Comparison of ENCODE assay signal across 10 cellular contexts in the genomic region with DNA sequence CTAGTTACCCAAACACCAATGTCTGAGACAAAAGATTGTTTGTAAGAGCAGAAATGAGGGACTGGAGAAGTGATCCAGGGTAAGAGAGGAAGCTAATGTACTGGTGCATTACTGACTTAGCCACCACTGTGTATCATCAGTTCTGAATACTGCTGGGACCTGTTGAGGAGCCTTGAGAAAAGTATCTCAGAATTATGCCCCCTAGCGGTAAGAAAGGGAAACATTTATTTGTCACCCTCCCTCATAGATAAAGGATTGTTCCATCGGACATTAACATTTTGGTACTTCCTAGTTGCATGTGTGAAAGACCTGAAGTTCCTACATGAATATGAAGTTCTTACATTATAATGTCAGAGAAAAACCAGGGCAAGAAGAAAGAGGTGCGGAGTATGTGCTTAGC.
DNase-seq lines count a peak whose midpoint lies in the region; ATAC-seq, FAIRE-seq and TF ChIP-seq lines count a peak whose summit lies in the region.
"Had no signal": no experiment of that assay in that cellular context is flagged by ENCODE, and none has a peak within 500 bp of the region (broad histone marks: within the 10 kb centered on the region; RNA-seq: fewer than 3 reads in every experiment).

No MANE protein-coding gene starts in this region.

- no peak overlapping the region for H3K4me3 ChIP-seq in pancreas

- H3K27me3 ChIP-seq in pancreas: no peaks in the 10 kb centered on the region

- peak; percentile 72 for ATAC-seq in HG03354 (IDR thresholded peaks at IDR 0.05; ENCODE audit: poor library complexity, severe bottlenecking, unreplicated experiment)
- ATAC-seq in pancreas: peak in 1 of 4 donors; percentile 46
- no peak for ATAC-seq in GM21526 (IDR thresholded peaks at IDR 0.05; ENCODE audit: low FRiP score, unreplicated experiment)

- no peaks in the 10 kb centered on the region for H3K9me3 Mint-ChIP-seq in activated CD4-positive, alpha-beta T cell treated with anti-CD3 and anti-CD28 coated beads, Interleukin-2, amount 10 ng/mL, durations not matched to agents 7 days and 5 days

- H3K27ac Mint-ChIP-seq in activated CD4-positive, alpha-beta T cell treated with anti-CD3 and anti-CD28 coated beads, Interleukin-2, amount 10 ng/mL, durations not matched to agents 7 days and 5 days: no peak overlapping the region

- DNase-seq in NCI-H2171 treated with DMSO at 0.1 percent for 48 hours (lab: John Stamatoyannopoulos, UW) (peak; percentile 29), NCI-H2171 (lab: John Stamatoyannopoulos, UW) (no peak), amniotic epithelial cell (ENCODE audit: low read depth) (peak; percentile 10), pancreas (no peak), A172 (ENCODE audit: low spot score) (no peak)
- DNase-seq in activated CD4-positive, alpha-beta T cell treated with anti-CD3 and anti-CD28 coated beads, Interleukin-2, amount 10 ng/mL, durations not matched to agents 7 days and 5 days: no peak
- DNase-seq: NCI-H1694 treated with DMSO at 0.1 percent for 48 hours; stimulated activated CD4-positive, alpha-beta T cell treated with anti-CD3 and anti-CD28 coated beads, Interleukin-12 subunit alpha, Interleukin-12 subunit beta, amount 100 ng/mL, for 4 hours had no signal

- H3K36me3 Mint-ChIP-seq in activated CD4-positive, alpha-beta T cell treated with anti-CD3 and anti-CD28 coated beads, Interleukin-2, amount 10 ng/mL, durations not matched to agents 7 days and 5 days (ENCODE audit: low read depth): no peaks in the 10 kb centered on the region

- WGBS in pancreas, 2 donors: 38 to 46% methylated on average over 3 of the region's 3 CpGs

- POLR2A ChIA-PET in activated CD4-positive, alpha-beta T cell treated with anti-CD3 and anti-CD28 coated beads, Interleukin-2, amount 10 ng/mL, durations not matched to agents 7 days and 5 days (lab: Charles Lee): no interaction called here

- H3K9me3 ChIP-seq in pancreas: no peaks in the 10 kb centered on the region

- no peaks in the 10 kb centered on the region for H3K36me3 ChIP-seq in pancreas

- peak; percentile 16 to 48 (median 35) for TF ChIP-seq CTCF in pancreas (IDR thresholded peaks at IDR 0.05)

- no peaks in the 10 kb centered on the region for H3K4me1 Mint-ChIP-seq in activated CD4-positive, alpha-beta T cell treated with anti-CD3 and anti-CD28 coated beads, Interleukin-2, amount 10 ng/mL, durations not matched to agents 7 days and 5 days

- no peak overlapping the region for H3K4me3 Mint-ChIP-seq in activated CD4-positive, alpha-beta T cell treated with anti-CD3 and anti-CD28 coated beads, Interleukin-2, amount 10 ng/mL, durations not matched to agents 7 days and 5 days

- CTCF ChIA-PET in activated CD4-positive, alpha-beta T cell treated with anti-CD3 and anti-CD28 coated beads, Interleukin-2, amount 10 ng/mL, durations not matched to agents 7 days and 5 days (lab: Charles Lee): no interaction called here

- no peak overlapping the region for H3K27ac ChIP-seq in pancreas

- no peak for FAIRE-seq in pancreas (lab: Jason Lieb, UNC)

- H3K27me3 Mint-ChIP-seq in activated CD4-positive, alpha-beta T cell treated with anti-CD3 and anti-CD28 coated beads, Interleukin-2, amount 10 ng/mL, durations not matched to agents 7 days and 5 days: no peaks in the 10 kb centered on the region

- intact Hi-C loops in pancreas (cut with DNase I): no loop called here

- H3K4me1 ChIP-seq in pancreas: no peaks in the 10 kb centered on the region

Comparison
In these comparisons a context has a peak if more than half of its experiments do, and no peak if none do; other contexts are left out.
1. DNase-seq: peak in NCI-H2171 treated with DMSO at 0.1 percent for 48 hours (single experiment) and amniotic epithelial cell (single experiment); none in NCI-H2171 (single experiment), pancreas (0 of 6), A172 (single experiment) and activated CD4-positive, alpha-beta T cell treated with anti-CD3 and anti-CD28 coated beads, Interleukin-2, amount 10 ng/mL, durations not matched to agents 7 days and 5 days (single experiment).